Comparison of ENCODE assay signal across 10 cellular contexts in genomic region chr16:23132921-23133532, GRCh38. TPM values are rescaled to one million over a fixed set of nuclear protein-coding genes. Genes with fewer than 3 reads are reported as not detected.
DNase-seq lines count a peak whose midpoint lies in the region; TF ChIP-seq lines count a peak whose summit lies in the region.
"Had no signal": no experiment of that assay in that cellular context is flagged by ENCODE, and none has a peak within 500 bp of the region (broad histone marks: within the 10 kb centered on the region; RNA-seq: fewer than 3 reads in every experiment).

No MANE protein-coding gene starts in this region.

- peak overlapping the region; percentile 64 for H3K27ac Mint-ChIP-seq in type B pancreatic cell

- H3K4me3 ChIP-seq in SJCRH30 (peak overlapping the region; percentile 35), fibroblast of mammary gland (ENCODE audit: control insufficient read depth, low read depth, low read length) (peak overlapping the region; percentile 12), H7 (ENCODE audit: insufficient read depth, low read depth, low read length) (no peak overlapping the region)

- no peaks in the 10 kb centered on the region for H3K36me3 Mint-ChIP-seq in type B pancreatic cell

- no peaks in the 10 kb centered on the region for H3K36me3 ChIP-seq in SJCRH30
- H3K36me3 ChIP-seq in H7 (replicated peaks; ENCODE audit: control insufficient read depth, insufficient read depth, low read length) = no peaks in the 10 kb centered on the region

- peak overlapping the region; percentile 85 for H3K27ac ChIP-seq in SJCRH30

- peaks cover 8% of the 10 kb centered on the region for H3K4me1 ChIP-seq in SJCRH30

- H3K4me1 Mint-ChIP-seq in type B pancreatic cell (ENCODE audit: unreplicated experiment) = peaks cover 28% of the 10 kb centered on the region

- no peaks in the 10 kb centered on the region for H3K9me3 ChIP-seq in SJCRH30 (replicated peaks)

- H3K27me3 ChIP-seq in SJCRH30 (no peaks in the 10 kb centered on the region), H7 (ENCODE audit: control insufficient read depth, insufficient read depth, low read length) (no peaks in the 10 kb centered on the region)

- DNase-seq in SJCRH30 (no peak), fibroblast of mammary gland (ENCODE audit: low read depth) (peak; percentile 73), myocyte (ENCODE audit: low read depth) (peak; percentile 50), type B pancreatic cell (ENCODE audit: extremely low spot score, unreplicated experiment) (no peak), H7 (no peak), NCI-H524 treated with DMSO at 0.1 percent for 48 hours (lab: John Stamatoyannopoulos, UW) (no peak), epidermal melanocyte (ENCODE audit: insufficient read length, low spot score) (no peak)

- no peak for TF ChIP-seq CTCF in fibroblast of mammary gland (conservative IDR thresholded peaks at IDR 0.05; ENCODE audit: control insufficient read depth, insufficient read depth, low read depth, low read length)
- TF ChIP-seq CTCF in type B pancreatic cell (conservative IDR thresholded peaks at IDR 0.05) = no peak

- peak overlapping the region; percentile 46 for H3K4me3 Mint-ChIP-seq in type B pancreatic cell
- H3K4me3 Mint-ChIP-seq: central memory CD8-positive, alpha-beta T cell had no signal

- H3K9me3 Mint-ChIP-seq in type B pancreatic cell = no peaks in the 10 kb centered on the region
- H3K9me3 Mint-ChIP-seq: central memory CD8-positive, alpha-beta T cell had no signal

- H3K27me3 Mint-ChIP-seq in type B pancreatic cell = no peaks in the 10 kb centered on the region
- H3K27me3 Mint-ChIP-seq: central memory CD8-positive, alpha-beta T cell had no signal

RNA-seq across cellular contexts. Expression of gene USP31, which starts 16.2 kb away (rescaled TPM):
- 10.6 and 11.5 TPM in 2 replicates for total RNA-seq in SJCRH30 (2014; rRNA removed; shearing (Covaris generic))
- total RNA-seq in myocyte (4.0 and 4.9 TPM in 2 replicates), type B pancreatic cell (ENCODE audit: low replicate concordance) (9.1 and 12.3 TPM in 2 replicates)
- polyA plus RNA-seq in myocyte (2012) = 2.8 TPM
- total RNA-seq in H7 (2014; rRNA removed; shearing (Covaris generic)) = 8.3 and 11.4 TPM in 2 replicates

RNA-seq across cellular contexts. Expression of gene SCNN1G, which starts 49.5 kb away (rescaled TPM):
- not detected in 2 replicates for total RNA-seq in SJCRH30 (2014; rRNA removed; shearing (Covaris generic))
- not detected in 2 replicates for total RNA-seq in myocyte
- polyA plus RNA-seq in myocyte (2012) = not detected
- total RNA-seq in type B pancreatic cell (ENCODE audit: low replicate concordance) = 1.3 and 1.4 TPM in 2 replicates
- total RNA-seq in H7 (2014; rRNA removed; shearing (Covaris generic)) = 0.10 and 0.48 TPM in 2 replicates
- total RNA-seq: G401, posterior vena cava had no signal

Comparison
In these comparisons a context has a peak if more than half of its experiments do, and no peak if none do; other contexts are left out.
1. DNase-seq: peak in fibroblast of mammary gland (single experiment) and myocyte (single experiment); none in SJCRH30 (0 of 2), type B pancreatic cell (single experiment), H7 (single experiment), NCI-H524 treated with DMSO at 0.1 percent for 48 hours (single experiment) and epidermal melanocyte (single experiment).